In the genomic region with DNA sequence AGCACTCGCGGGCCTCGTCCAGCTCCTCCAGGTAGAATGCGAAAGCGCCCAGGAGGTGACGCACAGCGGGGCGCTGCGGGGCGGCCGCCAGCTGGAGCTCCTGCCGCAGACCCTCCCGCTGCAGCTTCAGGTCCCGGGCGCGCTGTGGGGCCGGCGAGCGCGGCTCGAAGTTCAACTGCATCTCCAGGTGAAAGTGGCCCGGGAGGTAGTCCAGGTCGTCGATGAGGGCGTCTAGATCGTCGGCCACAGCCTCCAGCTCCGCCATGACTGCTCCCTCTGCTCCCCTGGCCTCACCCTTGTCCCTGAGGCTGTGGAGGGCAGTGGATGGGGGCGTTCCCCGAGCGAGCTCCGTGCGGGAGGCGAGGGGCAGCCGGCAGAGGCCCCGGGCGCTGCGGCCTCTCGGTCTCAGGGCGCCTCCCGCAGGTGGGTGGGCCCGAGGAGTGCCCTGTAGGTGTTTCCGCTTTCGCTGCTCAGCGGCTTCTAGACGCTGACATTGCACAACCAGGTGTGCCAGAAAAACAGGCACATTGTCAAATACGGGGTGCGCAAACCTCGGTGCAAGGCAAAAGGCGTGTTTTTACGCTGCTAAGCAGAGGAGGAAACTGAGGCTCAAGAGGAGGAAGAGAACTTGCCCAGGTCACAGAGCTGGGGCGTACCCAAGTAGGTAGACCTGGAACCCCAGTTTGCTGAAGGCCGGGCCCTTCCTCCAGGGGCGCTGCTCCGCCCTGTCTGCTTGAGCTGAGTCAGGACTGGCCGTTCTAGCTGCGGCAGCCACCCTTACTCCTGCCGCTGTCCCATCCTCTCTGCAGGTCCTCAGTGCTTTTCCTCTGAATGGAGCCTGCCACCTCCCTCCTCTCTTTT, we compare ENCODE assay signal across 8 cellular contexts. TPM values are rescaled to one million over a fixed set of nuclear protein-coding genes. Genes with fewer than 3 reads are reported as not detected.
DNase-seq lines count a peak whose midpoint lies in the region; ATAC-seq and TF ChIP-seq lines count a peak whose summit lies in the region.

A gene (minus strand): TSS at position 425 of the 861 bp plus-strand sequence. CDS start 160 bp downstream, at position 265.

- H4K91ac ChIP-seq in neuronal stem cell (ENCODE audit: low read depth, low read length, poor library complexity) = no peak within 1 kb of the TSS

- H2BK120ac ChIP-seq in neuronal stem cell (ENCODE audit: low read depth, low read length) = no peak within 1 kb of the TSS

- no peak within 1 kb of the TSS for H3K14ac ChIP-seq in neuronal stem cell (ENCODE audit: low read length)

- H2BK5ac ChIP-seq in neuronal stem cell (ENCODE audit: low read length) = peak within 1 kb of the TSS; percentile 59

- peak within 1 kb of the TSS; percentile 43 for H2BK15ac ChIP-seq in neuronal stem cell (ENCODE audit: low read length)

- peak within 1 kb of the TSS; percentile 57 for H4K8ac ChIP-seq in neuronal stem cell (ENCODE audit: low read depth, low read length)

- no peaks in the 10 kb centered on the region for H3K27me3 ChIP-seq in GM06990 (replicated peaks; ENCODE audit: control insufficient read depth, insufficient read depth, low read length)
- H3K27me3 ChIP-seq in neuronal stem cell (ENCODE audit: control insufficient read depth in 3 of 3, insufficient read depth in 3 of 3, low read depth in 1 of 3, low read length in 3 of 3) = peaks cover 8 to 51% (median 25%) of the 10 kb centered on the region in 3 experiments
- H3K27me3 ChIP-seq in thymus (ENCODE audit: control insufficient read depth, insufficient read depth) = peaks cover 3% of the 10 kb centered on the region

- H3K9me3 ChIP-seq in neuronal stem cell (replicated peaks in 1 of 2; ENCODE audit: control insufficient read depth in 2 of 2, insufficient read depth in 1 of 2, low read depth in 1 of 2, low read length in 2 of 2) (peaks cover 0 to 2% of the 10 kb centered on the region in 2 donors), thymus (ENCODE audit: control insufficient read depth) (no peaks in the 10 kb centered on the region)

- H3K27ac ChIP-seq in neuronal stem cell (replicated peaks; ENCODE audit: low read length) = no peak within 1 kb of the TSS
- H3K27ac ChIP-seq in thymus (ENCODE audit: low read depth) = peak within 1 kb of the TSS; percentile 73

- ATAC-seq in GM21825 (IDR thresholded peaks at IDR 0.05; ENCODE audit: unreplicated experiment) = peak; percentile 71

- H3K23ac ChIP-seq in neuronal stem cell (ENCODE audit: low read depth, low read length, poor library complexity) = peak within 1 kb of the TSS; percentile 82

- peak; percentile 82 for TF ChIP-seq CTCF in GM06990 (IDR thresholded peaks at IDR 0.05; ENCODE audit: insufficient read depth, low read length, poor library complexity, severe bottlenecking)
- TF ChIP-seq CTCF in epithelial cell of proximal tubule (conservative IDR thresholded peaks at IDR 0.05; ENCODE audit: low read depth, low read length) = peak; percentile 65

- no peaks in the 10 kb centered on the region for H3K79me1 ChIP-seq in neuronal stem cell (ENCODE audit: low read depth, low read length)

- no peak within 1 kb of the TSS for H3K4ac ChIP-seq in neuronal stem cell (ENCODE audit: low read length)

- H3K9ac ChIP-seq in neuronal stem cell (ENCODE audit: low read depth, low read length, poor library complexity) = peak within 1 kb of the TSS; percentile 30

- peak within 1 kb of the TSS; percentile 76 for H2AK5ac ChIP-seq in neuronal stem cell (ENCODE audit: low read depth, low read length)

- no peak within 1 kb of the TSS for H2BK12ac ChIP-seq in neuronal stem cell (ENCODE audit: low read length)

- peak within 1 kb of the TSS; percentile 75 for H3K18ac ChIP-seq in neuronal stem cell (ENCODE audit: low read length)

- peak within 1 kb of the TSS; percentile 74 for H2AFZ ChIP-seq in neuronal stem cell (ENCODE audit: low read length)

- H3K4me1 ChIP-seq in neuronal stem cell (ENCODE audit: control insufficient read depth in 2 of 2, insufficient read depth in 1 of 2, low read depth in 1 of 2, low read length in 2 of 2) (no peaks in the 10 kb centered on the region), thymus (ENCODE audit: control insufficient read depth, insufficient read depth, low read length) (no peaks in the 10 kb centered on the region)

- H3K36me3 ChIP-seq in GM06990 (ENCODE audit: control insufficient read depth, insufficient read depth, low read length) (no peaks in the 10 kb centered on the region), neuronal stem cell (replicated peaks in 1 of 2; ENCODE audit: control insufficient read depth in 2 of 2, insufficient read depth in 2 of 2, low read length in 2 of 2) (no peaks in the 10 kb centered on the region), thymus (ENCODE audit: control insufficient read depth, insufficient read depth) (no peaks in the 10 kb centered on the region)

- peak; percentile 78 for DNase-seq in GM06990 (ENCODE audit: extremely low read depth, insufficient read length)
- DNase-seq in M059J (ENCODE audit: low read depth) = peak; percentile 34
- DNase-seq in activated CD8-positive, alpha-beta memory T cell treated with anti-CD3 and anti-CD28 coated beads for 1 hour (ENCODE audit: extremely low read depth in 1 of 2, low read depth in 1 of 2) = peak; percentile 27 to 49
- no peak for DNase-seq in epithelial cell of proximal tubule (ENCODE audit: low read depth)
- DNase-seq in neuronal stem cell (ENCODE audit: low spot score) = no peak
- DNase-seq in anterior cingulate cortex (lab: John Stamatoyannopoulos, UW) = no peak

- WGBS in neuronal stem cell (ENCODE audit: extremely low coverage in 2 of 2, insufficient read length in 2 of 2, insufficient replicate concordance in 1 of 2), 2 donors = no CpG with 5 or more reads among the region's 58 CpGs
- 2% methylated on average over 58 of the region's 58 CpGs for WGBS in thymus

- peak within 1 kb of the TSS; percentile 44 for H3K4me2 ChIP-seq in neuronal stem cell (ENCODE audit: insufficient read depth, low read length, poor library complexity, severe bottlenecking)

- H3K4me3 ChIP-seq in GM06990 (replicated peaks; ENCODE audit: low read depth, low read length) (peak within 1 kb of the TSS; percentile 68), epithelial cell of proximal tubule (ENCODE audit: low read depth, low read length) (peak within 1 kb of the TSS; percentile 64), neuronal stem cell (ENCODE audit: low read length in 2 of 2) (peak within 1 kb of the TSS in 1 of 2 donors; percentile 68), thymus (ENCODE audit: low read length) (peak within 1 kb of the TSS; percentile 70)

RNA-seq across cellular contexts. Expression of the gene that starts here (rescaled TPM):
- total RNA-seq in M059J (2014; rRNA removed; shearing (Covaris generic)) = 0.15 TPM in 1 of 2 replicates, not detected in the other
- 1.9 and 4.3 TPM in 2 replicates for total RNA-seq in epithelial cell of proximal tubule
- 0.07 TPM for polyA plus RNA-seq in neuronal stem cell (2013, experiment 1 of 2)
- 0.06 TPM for polyA plus RNA-seq in neuronal stem cell (2013, experiment 2 of 2)
- polyA plus RNA-seq in thymus = 4.4 TPM

Comparison
In these comparisons a context has a peak if more than half of its experiments do, and no peak if none do; other contexts are left out.
1. Peak in DNase-seq in M059J; RNA of the gene not detected or under 1 TPM.
2. DNase-seq: peak in GM06990 (single experiment) and activated CD8-positive, alpha-beta memory T cell treated with anti-CD3 and anti-CD28 coated beads for 1 hour (2 of 2); none in epithelial cell of proximal tubule (single experiment), neuronal stem cell (single experiment) and anterior cingulate cortex (0 of 58).